ENCODE assay signal across 1 cellular context in the genomic region with DNA sequence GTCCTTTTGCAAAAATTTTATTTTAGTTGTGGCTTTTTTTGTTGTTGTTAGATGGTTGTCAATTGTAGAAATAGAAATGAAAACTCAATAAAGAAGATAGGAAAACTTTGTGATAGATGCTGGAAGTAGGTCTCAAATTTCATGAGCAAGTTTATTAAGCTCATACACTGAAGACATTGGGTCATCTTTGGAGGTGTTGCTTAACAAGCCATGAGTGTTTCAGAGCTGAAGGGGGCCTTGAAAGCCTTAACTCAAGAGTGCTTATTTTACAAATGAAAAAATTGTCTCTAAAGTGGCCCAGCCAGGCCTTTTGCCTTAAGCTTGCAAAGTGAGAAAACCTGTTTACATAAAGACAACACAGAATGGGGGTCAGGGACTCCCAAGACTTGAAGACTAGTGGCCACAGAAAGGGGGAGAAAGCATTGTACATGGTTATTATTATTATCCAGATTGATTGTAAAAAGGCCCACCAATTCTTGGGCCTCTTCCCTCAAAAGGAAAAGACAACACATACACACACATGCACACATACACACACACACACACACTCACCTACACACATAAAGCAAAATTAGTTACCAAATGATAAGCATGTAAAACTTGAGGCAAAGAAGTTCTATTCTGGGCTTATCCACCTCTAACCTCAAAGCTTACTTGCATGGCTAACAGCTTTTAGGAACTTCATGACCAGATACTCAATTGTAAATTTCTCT.
TF ChIP-seq lines count a peak whose summit lies in the region.

No MANE protein-coding gene starts in this region.

TF ChIP-seq in GM12878, 131 proteins besides CTCF, POLR2A, EP300 and RAD21 (continued from another document and continues in another):
- TF ChIP-seq ZNF592 (IDR thresholded peaks at IDR 0.05): no peak
- peak; percentile 49 for TF ChIP-seq IKZF1 (conservative IDR thresholded peaks at IDR 0.05)
- TF ChIP-seq DPF2 (IDR thresholded peaks at IDR 0.05): 0 out of 2 replicates have a peak, but pooled peaks have one; percentile 25
- TF ChIP-seq SIN3A (IDR thresholded peaks at IDR 0.05; ENCODE audit: low read depth, low read length): no peak
- no peak for TF ChIP-seq IRF4 (IDR thresholded peaks at IDR 0.05; ENCODE audit: low read depth, low read length)
- peak; percentile 15; the same call in 1 of the 2 replicates for TF ChIP-seq EED (IDR thresholded peaks at IDR 0.05; ENCODE audit: low read depth)
- TF ChIP-seq, protein P1, sequence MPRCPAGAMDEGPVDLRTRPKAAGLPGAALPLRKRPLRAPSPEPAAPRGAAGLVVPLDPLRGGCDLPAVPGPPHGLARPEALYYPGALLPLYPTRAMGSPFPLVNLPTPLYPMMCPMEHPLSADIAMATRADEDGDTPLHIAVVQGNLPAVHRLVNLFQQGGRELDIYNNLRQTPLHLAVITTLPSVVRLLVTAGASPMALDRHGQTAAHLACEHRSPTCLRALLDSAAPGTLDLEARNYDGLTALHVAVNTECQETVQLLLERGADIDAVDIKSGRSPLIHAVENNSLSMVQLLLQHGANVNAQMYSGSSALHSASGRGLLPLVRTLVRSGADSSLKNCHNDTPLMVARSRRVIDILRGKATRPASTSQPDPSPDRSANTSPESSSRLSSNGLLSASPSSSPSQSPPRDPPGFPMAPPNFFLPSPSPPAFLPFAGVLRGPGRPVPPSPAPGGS (IDR thresholded peaks at IDR 0.05; ENCODE audit: borderline replicate concordance, insufficient read depth, low read depth, low read length, poor library complexity, severe bottlenecking): peak; percentile 18
- no peak for TF ChIP-seq CHD4 (IDR thresholded peaks at IDR 0.05)
- 0 out of 2 replicates have a peak, but pooled peaks have one; percentile 37 for TF ChIP-seq FOXM1 (IDR thresholded peaks at IDR 0.05; ENCODE audit: low read depth, low read length)
- peak; percentile 92 for TF ChIP-seq MEF2B (IDR thresholded peaks at IDR 0.05; ENCODE audit: partially characterized antibody, poor library complexity, severe bottlenecking)
- peak; percentile 65; the same call in 1 of the 2 replicates for TF ChIP-seq RELB (IDR thresholded peaks at IDR 0.05; ENCODE audit: low read depth)
- peak; percentile 90 for TF ChIP-seq ZNF217 (IDR thresholded peaks at IDR 0.05)
- no peak for TF ChIP-seq SPI1 (IDR thresholded peaks at IDR 0.05; ENCODE audit: borderline replicate concordance, insufficient read depth, low read depth, low read length)
- no peak for TF ChIP-seq YBX1 (IDR thresholded peaks at IDR 0.05)
- no peak for TF ChIP-seq PKNOX1 (IDR thresholded peaks at IDR 0.05)
- 0 out of 4 replicates have a peak, but pooled peaks of 1 of the 2 experiments have one; percentile 30 for TF ChIP-seq BHLHE40 (IDR thresholded peaks at IDR 0.05; ENCODE audit: borderline replicate concordance in 1 of 2, low read depth in 2 of 2, low read length in 1 of 2)
- TF ChIP-seq GATAD2B (conservative IDR thresholded peaks at IDR 0.05; ENCODE audit: low read depth): no peak
- no peak for TF ChIP-seq SMAD1 (IDR thresholded peaks at IDR 0.05; ENCODE audit: low read depth, partially characterized antibody)
- no peak for TF ChIP-seq SUZ12 (IDR thresholded peaks at IDR 0.05; ENCODE audit: unreplicated experiment)
- no peak for TF ChIP-seq RCOR1 (conservative IDR thresholded peaks at IDR 0.05; ENCODE audit: low read depth, low read length)
- peak; percentile 91 for TF ChIP-seq MEF2A (IDR thresholded peaks at IDR 0.05; ENCODE audit: insufficient read depth, low read depth, low read length)
- TF ChIP-seq, protein P2, sequence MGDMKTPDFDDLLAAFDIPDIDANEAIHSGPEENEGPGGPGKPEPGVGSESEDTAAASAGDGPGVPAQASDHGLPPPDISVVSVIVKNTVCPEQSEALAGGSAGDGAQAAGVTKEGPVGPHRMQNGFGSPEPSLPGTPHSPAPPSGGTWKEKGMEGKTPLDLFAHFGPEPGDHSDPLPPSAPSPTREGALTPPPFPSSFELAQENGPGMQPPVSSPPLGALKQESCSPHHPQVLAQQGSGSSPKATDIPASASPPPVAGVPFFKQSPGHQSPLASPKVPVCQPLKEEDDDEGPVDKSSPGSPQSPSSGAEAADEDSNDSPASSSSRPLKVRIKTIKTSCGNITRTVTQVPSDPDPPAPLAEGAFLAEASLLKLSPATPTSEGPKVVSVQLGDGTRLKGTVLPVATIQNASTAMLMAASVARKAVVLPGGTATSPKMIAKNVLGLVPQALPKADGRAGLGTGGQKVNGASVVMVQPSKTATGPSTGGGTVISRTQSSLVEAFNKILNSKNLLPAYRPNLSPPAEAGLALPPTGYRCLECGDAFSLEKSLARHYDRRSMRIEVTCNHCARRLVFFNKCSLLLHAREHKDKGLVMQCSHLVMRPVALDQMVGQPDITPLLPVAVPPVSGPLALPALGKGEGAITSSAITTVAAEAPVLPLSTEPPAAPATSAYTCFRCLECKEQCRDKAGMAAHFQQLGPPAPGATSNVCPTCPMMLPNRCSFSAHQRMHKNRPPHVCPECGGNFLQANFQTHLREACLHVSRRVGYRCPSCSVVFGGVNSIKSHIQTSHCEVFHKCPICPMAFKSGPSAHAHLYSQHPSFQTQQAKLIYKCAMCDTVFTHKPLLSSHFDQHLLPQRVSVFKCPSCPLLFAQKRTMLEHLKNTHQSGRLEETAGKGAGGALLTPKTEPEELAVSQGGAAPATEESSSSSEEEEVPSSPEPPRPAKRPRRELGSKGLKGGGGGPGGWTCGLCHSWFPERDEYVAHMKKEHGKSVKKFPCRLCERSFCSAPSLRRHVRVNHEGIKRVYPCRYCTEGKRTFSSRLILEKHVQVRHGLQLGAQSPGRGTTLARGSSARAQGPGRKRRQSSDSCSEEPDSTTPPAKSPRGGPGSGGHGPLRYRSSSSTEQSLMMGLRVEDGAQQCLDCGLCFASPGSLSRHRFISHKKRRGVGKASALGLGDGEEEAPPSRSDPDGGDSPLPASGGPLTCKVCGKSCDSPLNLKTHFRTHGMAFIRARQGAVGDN (IDR thresholded peaks at IDR 0.05): no peak
- peak; percentile 52; the same call in 1 of the 2 replicates for TF ChIP-seq CHD2 (IDR thresholded peaks at IDR 0.05; ENCODE audit: borderline replicate concordance, low read depth, low read length)
- TF ChIP-seq ETV6 (conservative IDR thresholded peaks at IDR 0.05 in 1 of 2, IDR thresholded peaks at IDR 0.05 in 1 of 2; ENCODE audit: borderline replicate concordance in 1 of 2, low read depth in 1 of 2): 0 out of 4 replicates have a peak, but pooled peaks of 1 of the 2 experiments have one; percentile 17
- TF ChIP-seq IKZF2 (IDR thresholded peaks at IDR 0.05): peak; percentile 79 to 82; a peak in 2 of 4 replicates
- no peak; the same call in 1 of the 2 replicates for TF ChIP-seq ZNF384 (IDR thresholded peaks at IDR 0.05; ENCODE audit: borderline replicate concordance, low read depth, low read length)
- TF ChIP-seq MLLT1 (IDR thresholded peaks at IDR 0.05): peak; percentile 77
- no peak for TF ChIP-seq FOXK2 (IDR thresholded peaks at IDR 0.05)
- no peak for TF ChIP-seq MXI1 (IDR thresholded peaks at IDR 0.05; ENCODE audit: low read depth, low read length)
- no peak for TF ChIP-seq JUNB (IDR thresholded peaks at IDR 0.05)
- no peak for TF ChIP-seq HDAC2 (IDR thresholded peaks at IDR 0.05)
- no peak for TF ChIP-seq NFXL1 (IDR thresholded peaks at IDR 0.05; ENCODE audit: borderline replicate concordance)
- no peak for TF ChIP-seq TCF12 (IDR thresholded peaks at IDR 0.05; ENCODE audit: low read depth, low read length)
- TF ChIP-seq E4F1 (IDR thresholded peaks at IDR 0.05; ENCODE audit: borderline replicate concordance, partially characterized antibody): no peak
- TF ChIP-seq MTA2 (IDR thresholded peaks at IDR 0.05; ENCODE audit: low read depth): peak; percentile 75
- no peak for TF ChIP-seq SP1 (IDR thresholded peaks at IDR 0.05; ENCODE audit: low read depth, low read length)
- peak; percentile 69 for TF ChIP-seq ATF2 (IDR thresholded peaks at IDR 0.05; ENCODE audit: low read length)
- TF ChIP-seq POU2F2 (IDR thresholded peaks at IDR 0.05; ENCODE audit: borderline replicate concordance, low read depth, low read length): peak; percentile 86; the same call in 2 of the 3 replicates
- TF ChIP-seq NBN (IDR thresholded peaks at IDR 0.05): peak; percentile 84
- peak; percentile 83; the same call in 1 of the 2 replicates for TF ChIP-seq RUNX3 (IDR thresholded peaks at IDR 0.05; ENCODE audit: low read length)
- TF ChIP-seq NR2C2 (IDR thresholded peaks at IDR 0.05; ENCODE audit: borderline replicate concordance, control insufficient read depth, insufficient read length, low read depth): no peak
- peak; percentile 51; the same call in 1 of the 2 replicates for TF ChIP-seq GABPA (IDR thresholded peaks at IDR 0.05; ENCODE audit: low read depth)
